In genomic region chr11:32434387-32435151, GRCh38 we compare ENCODE assay signal across 9 cellular contexts. TPM values are rescaled to one million over a fixed set of nuclear protein-coding genes. Genes with fewer than 3 reads are reported as not detected.
DNase-seq lines count a peak whose midpoint lies in the region; ATAC-seq and TF ChIP-seq lines count a peak whose summit lies in the region.
"Had no signal": no experiment of that assay in that cellular context is flagged by ENCODE, and none has a peak within 500 bp of the region (broad histone marks: within the 10 kb centered on the region; RNA-seq: fewer than 3 reads in every experiment).

No MANE protein-coding gene starts in this region.

- ATAC-seq in gastroesophageal sphincter (peak; percentile 3), HG02588 (IDR thresholded peaks at IDR 0.05; ENCODE audit: unreplicated experiment) (no peak)

- H3K4me3 ChIP-seq in NT2/D1 (ENCODE audit: insufficient read length, low read depth) (peak overlapping the region; percentile 21), gastroesophageal sphincter (peak overlapping the region in 1 of 2 donors; percentile 45), rectal smooth muscle tissue (ENCODE audit: low read length) (peak overlapping the region; percentile 19), esophagus squamous epithelium (peak overlapping the region in 2 of 4 donors; percentile 27 to 48)

- H3K27ac ChIP-seq in gastroesophageal sphincter (peak overlapping the region in 1 of 4 donors; percentile 42), rectal smooth muscle tissue (ENCODE audit: low read depth, low read length) (no peak overlapping the region), esophagus squamous epithelium (no peak overlapping the region)

- TF ChIP-seq CTCF in GM13977 (IDR thresholded peaks at IDR 0.05; ENCODE audit: extremely low read depth, insufficient read depth, missing control alignments) (peak; percentile 16), gastroesophageal sphincter (IDR thresholded peaks at IDR 0.05) (no peak), esophagus squamous epithelium (IDR thresholded peaks at IDR 0.05) (no peak)

- in situ Hi-C loops in GM13977 (cut with MboI; ENCODE audit: low pct_unique_long_range_greater_than_20kb, low sequenced_read_pairs, unreplicated experiment) = loop anchor here (25.0 kb wide), 1 partner anchor 622 kb away; the partner anchor contains the start of gene PAX6

- no peak for TF ChIP-seq EP300 in gastroesophageal sphincter (IDR thresholded peaks at IDR 0.05)

- H3K9ac ChIP-seq in NT2/D1 (ENCODE audit: insufficient read length, low read depth) (no peak overlapping the region), rectal smooth muscle tissue (ENCODE audit: low read length) (no peak overlapping the region)

- DNase-seq in GM13977 (ENCODE audit: low spot score) (peak; percentile 48), NT2/D1 (ENCODE audit: low read depth, low spot score) (no peak), esophagus squamous epithelium (lab: John Stamatoyannopoulos, UW) (no peak), T-helper 9 cell (no peak)
- DNase-seq: NCI-H1417; stimulated activated CD4-positive, alpha-beta T cell treated with anti-CD3 and anti-CD28 coated beads, Interleukin-15, amount 100 ng/mL, for 24 hours had no signal

- H3K36me3 ChIP-seq in NT2/D1 (ENCODE audit: insufficient read depth, insufficient read length, low read length) (no peaks in the 10 kb centered on the region), gastroesophageal sphincter (no peaks in the 10 kb centered on the region), rectal smooth muscle tissue (ENCODE audit: control insufficient read depth, insufficient read depth, low read length) (no peaks in the 10 kb centered on the region), esophagus squamous epithelium (no peaks in the 10 kb centered on the region)

- 6% methylated on average over 7 of the region's 75 CpGs; no CpG with 5 or more reads in 1 of the 2 donors for WGBS in gastroesophageal sphincter (ENCODE audit: low coverage in 1 of 2), 2 donors
- WGBS in esophagus squamous epithelium, 2 donors = 0 to 4% methylated on average over 7 to 21 of the region's 75 CpGs

- intact Hi-C loops in esophagus squamous epithelium (cut with DNase I) = no loop called here

- H3K4me1 ChIP-seq in NT2/D1 (ENCODE audit: insufficient read depth, insufficient read length) (peaks cover 2% of the 10 kb centered on the region), gastroesophageal sphincter (peaks cover 0 to 69% (median 10%) of the 10 kb centered on the region in 3 donors), rectal smooth muscle tissue (ENCODE audit: control insufficient read depth, insufficient read depth, low read length) (no peaks in the 10 kb centered on the region), esophagus squamous epithelium (peaks cover 9 to 74% (median 12%) of the 10 kb centered on the region in 3 donors)

- TF ChIP-seq POLR2A in gastroesophageal sphincter (IDR thresholded peaks at IDR 0.05) (no peak), esophagus squamous epithelium (IDR thresholded peaks at IDR 0.05) (no peak)

- H3K27me3 ChIP-seq in NT2/D1 (ENCODE audit: insufficient read depth, insufficient read length) = peaks cover 98% of the 10 kb centered on the region
- peaks cover 100% of the 10 kb centered on the region for H3K27me3 ChIP-seq in gastroesophageal sphincter
- peaks cover 68% of the 10 kb centered on the region for H3K27me3 ChIP-seq in rectal smooth muscle tissue (ENCODE audit: control insufficient read depth, insufficient read depth, low read length)
- peaks cover 25 to 100% (median 56%) of the 10 kb centered on the region in 4 donors for H3K27me3 ChIP-seq in esophagus squamous epithelium

- H3K9me3 ChIP-seq in NT2/D1 (ENCODE audit: insufficient read depth, low read length) (no peaks in the 10 kb centered on the region), gastroesophageal sphincter (no peaks in the 10 kb centered on the region), esophagus squamous epithelium (no peaks in the 10 kb centered on the region)

RNA-seq across cellular contexts. Expression of gene WT1, which starts 0.8 kb away (rescaled TPM):
- total RNA-seq in gastroesophageal sphincter (1 to 10 TPM in 2 of 4 donors, under 1 TPM in 1, not detected in 1; 0.52 to 2.7 (median 1.6) TPM), esophagus squamous epithelium (not detected)
